16 cellular contexts compared by ENCODE assay signal in the genomic region with DNA sequence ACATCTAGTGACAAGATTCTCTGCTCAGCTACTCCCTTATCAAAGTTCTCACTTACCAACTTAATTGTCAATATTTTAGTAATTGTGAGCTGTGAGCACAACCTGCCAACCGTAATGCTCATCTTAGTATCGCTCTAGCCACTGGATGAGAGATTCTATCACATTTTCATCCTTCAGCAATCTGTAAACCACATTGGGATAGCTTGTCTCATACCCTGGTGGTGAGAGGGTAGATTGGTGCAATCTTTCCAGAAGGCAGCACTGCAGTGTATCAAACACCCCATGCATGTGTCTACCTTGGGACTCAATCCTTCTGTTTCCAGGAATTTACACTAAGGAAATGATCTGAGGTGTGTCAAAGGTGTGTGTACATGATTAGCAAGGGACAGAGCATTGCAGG. TPM values are rescaled to one million over a fixed set of nuclear protein-coding genes. Genes with fewer than 3 reads are reported as not detected.
DNase-seq lines count a peak whose midpoint lies in the region; ATAC-seq lines count a peak whose summit lies in the region.
"Had no signal": no experiment of that assay in that cellular context is flagged by ENCODE, and none has a peak within 500 bp of the region (broad histone marks: within the 10 kb centered on the region; RNA-seq: fewer than 3 reads in every experiment).

No MANE protein-coding gene starts in this region.

- peak overlapping the region; percentile 4 to 98 for H2BK12ac ChIP-seq in mesenchymal stem cell (ENCODE audit: low read length in 2 of 2)

- H4K8ac ChIP-seq in mesenchymal stem cell (ENCODE audit: low read length): no peak overlapping the region

- no peak overlapping the region for H3K27ac ChIP-seq in mesenchymal stem cell (ENCODE audit: low read length, poor library complexity, severe bottlenecking)
- H3K27ac ChIP-seq: colonic mucosa, SK-N-MC, tibial artery had no signal

- no peak overlapping the region for H4K91ac ChIP-seq in mesenchymal stem cell (ENCODE audit: low read length)

- H2AK5ac ChIP-seq in mesenchymal stem cell (ENCODE audit: low read length, severe bottlenecking): no peak overlapping the region

- H3K9me3 Mint-ChIP-seq in activated CD4-positive, alpha-beta T cell treated with anti-CD3 and anti-CD28 coated beads, Interleukin-2, amount 10 ng/mL, durations not matched to agents 24 days and 14 days: peaks cover 4% of the 10 kb centered on the region
- H3K9me3 Mint-ChIP-seq in activated naive CD8-positive, alpha-beta T cell treated with anti-CD3 and anti-CD28 coated beads, Interleukin-2, amount 50 U/mL, for 24 hours: no peaks in the 10 kb centered on the region
- H3K9me3 Mint-ChIP-seq: CD4-positive, alpha-beta T cell had no signal

- H3K79me1 ChIP-seq in mesenchymal stem cell (replicated peaks; ENCODE audit: low read length, poor library complexity, severe bottlenecking): no peaks in the 10 kb centered on the region

- H2BK120ac ChIP-seq in mesenchymal stem cell (ENCODE audit: low read depth, low read length): no peak overlapping the region

- peak overlapping the region; percentile 95 for H3K27ac Mint-ChIP-seq in activated CD4-positive, alpha-beta T cell treated with anti-CD3 and anti-CD28 coated beads, Interleukin-2, amount 10 ng/mL, durations not matched to agents 24 days and 14 days
- H3K27ac Mint-ChIP-seq in activated naive CD8-positive, alpha-beta T cell treated with anti-CD3 and anti-CD28 coated beads, Interleukin-2, amount 50 U/mL, for 24 hours: peak overlapping the region; percentile 95
- H3K27ac Mint-ChIP-seq: CD4-positive, alpha-beta T cell had no signal

- no peak overlapping the region for H2BK5ac ChIP-seq in mesenchymal stem cell (ENCODE audit: low read depth, low read length, poor library complexity, severe bottlenecking)

- no peak overlapping the region for H2BK15ac ChIP-seq in mesenchymal stem cell (ENCODE audit: low read depth, poor library complexity, severe bottlenecking)

- H3K14ac ChIP-seq in mesenchymal stem cell (ENCODE audit: low read length in 2 of 2): peak overlapping the region in 1 of 2 experiments; percentile 59

- H3K4me1 ChIP-seq in mesenchymal stem cell (ENCODE audit: control insufficient read depth, insufficient read depth, low read depth, low read length): peaks cover 4% of the 10 kb centered on the region
- H3K4me1 ChIP-seq: colonic mucosa, tibial artery had no signal

- intact Hi-C loops in activated CD4-positive, alpha-beta T cell treated with anti-CD3 and anti-CD28 coated beads, Interleukin-2, amount 10 ng/mL, durations not matched to agents 24 days and 14 days (cut with micrococcal nuclease): loop anchor here (1.0 to 10.0 kb wide), 6 partner anchors 39 to 1253 kb away; a partner anchor contains a TSS

- no peaks in the 10 kb centered on the region for H3K36me3 ChIP-seq in mesenchymal stem cell (ENCODE audit: control insufficient read depth in 1 of 2, insufficient read depth in 2 of 2, low read depth in 1 of 2, low read length in 2 of 2)
- H3K36me3 ChIP-seq: colonic mucosa, tibial artery had no signal

- no peak overlapping the region for H3K4me3 ChIP-seq in mesenchymal stem cell (ENCODE audit: insufficient read depth in 1 of 2, low read depth in 1 of 2, low read length in 2 of 2)
- H3K4me3 ChIP-seq: colonic mucosa, SK-N-MC, tibial artery had no signal

- H3K18ac ChIP-seq in mesenchymal stem cell (ENCODE audit: low read depth in 1 of 2, low read length in 2 of 2): peak overlapping the region; percentile 35 to 84

- peaks cover 62% of the 10 kb centered on the region for H3K4me1 Mint-ChIP-seq in activated CD4-positive, alpha-beta T cell treated with anti-CD3 and anti-CD28 coated beads, Interleukin-2, amount 10 ng/mL, durations not matched to agents 24 days and 14 days
- peaks cover 56% of the 10 kb centered on the region for H3K4me1 Mint-ChIP-seq in activated naive CD8-positive, alpha-beta T cell treated with anti-CD3 and anti-CD28 coated beads, Interleukin-2, amount 50 U/mL, for 24 hours

- no peak overlapping the region for H3K4me2 ChIP-seq in mesenchymal stem cell (ENCODE audit: low read length, poor library complexity, severe bottlenecking)

- DNase-seq in activated CD4-positive, alpha-beta T cell treated with anti-CD3 and anti-CD28 coated beads, Interleukin-2, amount 10 ng/mL, durations not matched to agents 24 days and 14 days: peak; percentile 59
- DNase-seq in activated CD4-positive, alpha-beta T cell treated with anti-CD3 and anti-CD28 coated beads, Interleukin-2, amount 50 U/mL, for 4 hours: no peak
- DNase-seq in HCEC 1CT: peak; percentile 11
- no peak for DNase-seq in activated naive CD8-positive, alpha-beta T cell treated with anti-CD3 and anti-CD28 coated beads, Interleukin-2, amount 50 U/mL, for 24 hours
- DNase-seq in mesenchymal stem cell: no peak
- no peak for DNase-seq in mucosa of gallbladder (ENCODE audit: low spot score)
- no peak for DNase-seq in NCI-H2227 (lab: John Stamatoyannopoulos, UW; ENCODE audit: unreplicated experiment)
- no peak for DNase-seq in NOMO-1 (lab: John Stamatoyannopoulos, UW; ENCODE audit: unreplicated experiment in 2 of 2)
- DNase-seq: activated effector memory CD4-positive, alpha-beta T cell treated with Interleukin-2 at 50 U/mL for 16 hours; CD4-positive, alpha-beta T cell; colonic mucosa; NCI-H146; NCI-H2227 treated with DMSO at 0.1 percent for 48 hours; retina; tibial artery had no signal

- peak overlapping the region; percentile 7 for H3K4me3 Mint-ChIP-seq in activated CD4-positive, alpha-beta T cell treated with anti-CD3 and anti-CD28 coated beads, Interleukin-2, amount 10 ng/mL, durations not matched to agents 24 days and 14 days
- H3K4me3 Mint-ChIP-seq in activated naive CD8-positive, alpha-beta T cell treated with anti-CD3 and anti-CD28 coated beads, Interleukin-2, amount 50 U/mL, for 24 hours: no peak overlapping the region
- H3K4me3 Mint-ChIP-seq: CD4-positive, alpha-beta T cell had no signal

- 90% methylated on average over 2 of the region's 2 CpGs for WGBS in mesenchymal stem cell

- H3K27me3 Mint-ChIP-seq in activated CD4-positive, alpha-beta T cell treated with anti-CD3 and anti-CD28 coated beads, Interleukin-2, amount 10 ng/mL, durations not matched to agents 24 days and 14 days: peaks cover 2% of the 10 kb centered on the region
- no peaks in the 10 kb centered on the region for H3K27me3 Mint-ChIP-seq in activated naive CD8-positive, alpha-beta T cell treated with anti-CD3 and anti-CD28 coated beads, Interleukin-2, amount 50 U/mL, for 24 hours

- peak overlapping the region; percentile 86 for H3K9ac ChIP-seq in mesenchymal stem cell (ENCODE audit: low read length)

- H3K27me3 ChIP-seq in mesenchymal stem cell (ENCODE audit: control insufficient read depth in 1 of 2, insufficient read depth in 1 of 2, low read length in 2 of 2): no peaks in the 10 kb centered on the region
- H3K27me3 ChIP-seq: colonic mucosa, tibial artery had no signal

- peaks cover 31% of the 10 kb centered on the region for H3K36me3 Mint-ChIP-seq in activated CD4-positive, alpha-beta T cell treated with anti-CD3 and anti-CD28 coated beads, Interleukin-2, amount 10 ng/mL, durations not matched to agents 24 days and 14 days (ENCODE audit: low read depth)
- no peaks in the 10 kb centered on the region for H3K36me3 Mint-ChIP-seq in activated naive CD8-positive, alpha-beta T cell treated with anti-CD3 and anti-CD28 coated beads, Interleukin-2, amount 50 U/mL, for 24 hours (ENCODE audit: low read depth)

- no peak overlapping the region for H2AFZ ChIP-seq in mesenchymal stem cell (ENCODE audit: low read depth, low read length)

- H3K4ac ChIP-seq in mesenchymal stem cell (ENCODE audit: low read depth in 1 of 2, low read length in 2 of 2): peak overlapping the region; percentile 73

- no peak overlapping the region for H3K23ac ChIP-seq in mesenchymal stem cell (ENCODE audit: low read length in 2 of 2)

- H3K9me3 ChIP-seq in mesenchymal stem cell (ENCODE audit: control insufficient read depth, low read length): no peaks in the 10 kb centered on the region
- H3K9me3 ChIP-seq: colonic mucosa, tibial artery had no signal

- no peak for ATAC-seq in activated naive CD8-positive, alpha-beta T cell treated with anti-CD3 and anti-CD28 coated beads, Interleukin-2, amount 50 U/mL, for 24 hours

RNA-seq across cellular contexts. Expression of a gene that starts 18.9 kb away (rescaled TPM):
- 29.9 and 38.5 TPM in 2 replicates for total RNA-seq in activated CD4-positive, alpha-beta T cell treated with anti-CD3 and anti-CD28 coated beads, Interleukin-2, amount 10 ng/mL, durations not matched to agents 24 days and 14 days
- polyA plus RNA-seq in mesenchymal stem cell (2013, experiment 1 of 2): 1.6 TPM
- 2.0 TPM for polyA plus RNA-seq in mesenchymal stem cell (2013, experiment 2 of 2)
- 15.8 TPM for total RNA-seq in mucosa of gallbladder

RNA-seq across cellular contexts. Expression of a gene that starts 44.1 kb away (rescaled TPM):
- total RNA-seq in activated CD4-positive, alpha-beta T cell treated with anti-CD3 and anti-CD28 coated beads, Interleukin-2, amount 10 ng/mL, durations not matched to agents 24 days and 14 days: 75.4 and 76.0 TPM in 2 replicates
- polyA plus RNA-seq in mesenchymal stem cell (2013, experiment 1 of 2): not detected
- not detected for polyA plus RNA-seq in mesenchymal stem cell (2013, experiment 2 of 2)
- 22.9 TPM for total RNA-seq in mucosa of gallbladder

Comparison
In these comparisons a context has a peak if more than half of its experiments do, and no peak if none do; other contexts are left out.
1. DNase-seq: peak in activated CD4-positive, alpha-beta T cell treated with anti-CD3 and anti-CD28 coated beads, Interleukin-2, amount 10 ng/mL, durations not matched to agents 24 days and 14 days (single experiment) and HCEC 1CT (single experiment); none in activated CD4-positive, alpha-beta T cell treated with anti-CD3 and anti-CD28 coated beads, Interleukin-2, amount 50 U/mL, for 4 hours (0 of 2), activated naive CD8-positive, alpha-beta T cell treated with anti-CD3 and anti-CD28 coated beads, Interleukin-2, amount 50 U/mL, for 24 hours (single experiment), mesenchymal stem cell (single experiment), mucosa of gallbladder (single experiment), NCI-H2227 (single experiment) and NOMO-1 (0 of 2).